Comparison of ENCODE assay signal across 10 cellular contexts in the genomic region with DNA sequence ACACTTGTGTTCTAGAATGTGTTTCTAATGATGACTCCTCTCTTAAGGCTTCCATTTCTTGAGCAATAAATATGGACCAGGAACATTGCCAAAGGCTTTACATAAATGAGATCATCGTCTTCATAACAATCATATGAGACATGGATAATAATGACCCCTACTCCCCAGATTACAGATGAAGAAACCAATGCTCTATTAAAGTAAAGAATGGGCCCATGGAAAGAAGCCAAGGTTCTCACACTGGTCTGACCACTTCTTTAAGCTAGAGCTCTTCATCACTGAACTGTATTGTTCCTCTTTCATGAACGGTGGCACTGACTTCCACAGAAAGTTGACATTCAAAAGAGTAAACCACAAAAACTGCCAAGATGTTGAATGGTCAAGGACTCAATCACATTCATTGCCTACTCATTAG.
DNase-seq lines count a peak whose midpoint lies in the region; ATAC-seq and TF ChIP-seq lines count a peak whose summit lies in the region.
"Had no signal": no experiment of that assay in that cellular context is flagged by ENCODE, and none has a peak within 500 bp of the region (broad histone marks: within the 10 kb centered on the region; RNA-seq: fewer than 3 reads in every experiment).

No MANE protein-coding gene starts in this region.

- H3K27ac ChIP-seq in left ventricle myocardium inferior (replicated peaks): peak overlapping the region; percentile 50
- no peak overlapping the region for H3K27ac ChIP-seq in mammary epithelial cell (ENCODE audit: insufficient read depth, low read depth, low read length)

- H4K20me1 ChIP-seq in mammary epithelial cell (ENCODE audit: insufficient read depth, low read length): no peaks in the 10 kb centered on the region

- no peak overlapping the region for H3K27ac Mint-ChIP-seq in activated T-cell treated with anti-CD3 and anti-CD28 coated beads, Interleukin-2, amount 50 U/mL, for 72 hours

- whole genome bisulfite sequencing in mammary epithelial cell (ENCODE audit: low coverage, missing lambda C conversion rate): 0% methylated on average over 1 of the region's 2 CpGs

- no peaks in the 10 kb centered on the region for H3K9me3 Mint-ChIP-seq in activated T-cell treated with anti-CD3 and anti-CD28 coated beads, Interleukin-2, amount 50 U/mL, for 72 hours

- H3K4me1 ChIP-seq in left ventricle myocardium inferior (peaks cover 42% of the 10 kb centered on the region), mammary epithelial cell (ENCODE audit: insufficient read depth, low read length) (peaks cover 10% of the 10 kb centered on the region)

- TF ChIP-seq CTCF in left ventricle myocardium inferior (IDR thresholded peaks at IDR 0.05; ENCODE audit: borderline replicate concordance) (no peak), mammary epithelial cell (conservative IDR thresholded peaks at IDR 0.05 in 1 of 2, IDR thresholded peaks at IDR 0.05 in 1 of 2; ENCODE audit: extremely low read depth in 1 of 2, insufficient read depth in 1 of 2, low read depth in 1 of 2, low read length in 2 of 2) (no peak)

- intact Hi-C loops in left ventricle myocardium inferior (cut with micrococcal nuclease): no loop called here
- intact Hi-C loops in cardiac septum (cut with DNase I): no loop called here
- intact Hi-C loops in mammary epithelial cell (cut with micrococcal nuclease): loop anchor here (5.0 kb wide), 1 partner anchor 62 kb away; no protein-coding TSS in a partner anchor

- no peaks in the 10 kb centered on the region for H3K79me2 ChIP-seq in mammary epithelial cell (ENCODE audit: insufficient read depth, low read length)

- dilution Hi-C loops in mammary epithelial cell (cut with HindIII; ENCODE audit: low sequenced_read_pairs): no loop called here

- CTCF ChIA-PET in mammary epithelial cell (lab: Charles Lee; ENCODE audit: low non-redundant PET): no interaction called here

- no peak overlapping the region for H3K4me3 ChIP-seq in left ventricle myocardium inferior
- H3K4me3 ChIP-seq in mammary epithelial cell (replicated peaks in 1 of 3; ENCODE audit: insufficient read depth in 1 of 3, low read depth in 2 of 3, low read length in 3 of 3): no peak overlapping the region

- in situ Hi-C loops in mammary epithelial cell (cut with MboI; ENCODE audit: low sequenced_read_pairs in 2 of 2) (no loop called here), ACHN (cut with HindIII; ENCODE audit: low pct_ligation_motif_present, low pct_unique_long_range_greater_than_20kb, low sequenced_read_pairs) (no loop called here)

- peaks cover 9% of the 10 kb centered on the region for H3K4me1 Mint-ChIP-seq in activated T-cell treated with anti-CD3 and anti-CD28 coated beads, Interleukin-2, amount 50 U/mL, for 72 hours (ENCODE audit: low read depth)

- no TSS peak for BruUV-seq in mammary epithelial cell (replicated peaks; lab: Mats Ljungman, UMichigan)

- DNase-seq in left ventricle myocardium inferior (no peak), cardiac septum (ENCODE audit: low spot score) (no peak), HT-29 (ENCODE audit: low spot score) (peak; percentile 66), mammary epithelial cell (peak; percentile 86), T-helper 1 cell (no peak), T-helper 9 cell (no peak), ACHN (no peak)
- no peak for DNase-seq in activated T-cell treated with anti-CD3 and anti-CD28 coated beads, Interleukin-2, amount 50 U/mL, for 72 hours
- DNase-seq: COR-L47, right cardiac atrium had no signal

- H3K27me3 Mint-ChIP-seq in activated T-cell treated with anti-CD3 and anti-CD28 coated beads, Interleukin-2, amount 50 U/mL, for 72 hours (ENCODE audit: low read depth): no peaks in the 10 kb centered on the region

- H3K36me3 ChIP-seq in left ventricle myocardium inferior: no peaks in the 10 kb centered on the region
- no peaks in the 10 kb centered on the region for H3K36me3 ChIP-seq in mammary epithelial cell (ENCODE audit: insufficient read depth, low read length)

- H3K27me3 ChIP-seq in left ventricle myocardium inferior (ENCODE audit: low read depth): no peaks in the 10 kb centered on the region
- H3K27me3 ChIP-seq in mammary epithelial cell (ENCODE audit: insufficient read depth, low read length): no peaks in the 10 kb centered on the region

- H3K9me3 ChIP-seq in left ventricle myocardium inferior (replicated peaks): no peaks in the 10 kb centered on the region
- H3K9me3 ChIP-seq in mammary epithelial cell (replicated peaks; ENCODE audit: insufficient read depth, low read length): no peaks in the 10 kb centered on the region

- H3K9ac ChIP-seq in mammary epithelial cell (ENCODE audit: insufficient read depth, low read length): no peak overlapping the region

- ATAC-seq in activated T-cell treated with anti-CD3 and anti-CD28 coated beads, Interleukin-2, amount 50 U/mL, for 72 hours (replicated peaks in 1 of 2): no peak
- ATAC-seq: right cardiac atrium had no signal

- no peak overlapping the region for H3K4me3 Mint-ChIP-seq in activated T-cell treated with anti-CD3 and anti-CD28 coated beads, Interleukin-2, amount 50 U/mL, for 72 hours

- no peaks in the 10 kb centered on the region for H3K36me3 Mint-ChIP-seq in activated T-cell treated with anti-CD3 and anti-CD28 coated beads, Interleukin-2, amount 50 U/mL, for 72 hours (ENCODE audit: insufficient read depth in 2 of 2)

- no peak overlapping the region for H2AFZ ChIP-seq in mammary epithelial cell (ENCODE audit: low read depth, low read length)

- H3K4me2 ChIP-seq in mammary epithelial cell (ENCODE audit: insufficient read depth, low read depth, low read length): no peak overlapping the region

Comparison
In these comparisons a context has a peak if more than half of its experiments do, and no peak if none do; other contexts are left out.
1. DNase-seq: peak in HT-29 (single experiment) and mammary epithelial cell (single experiment); none in left ventricle myocardium inferior (single experiment), cardiac septum (single experiment), T-helper 1 cell (0 of 5), activated T-cell treated with anti-CD3 and anti-CD28 coated beads, Interleukin-2, amount 50 U/mL, for 72 hours (0 of 2), T-helper 9 cell (single experiment) and ACHN (single experiment).